ENCODE assay signal across 13 cellular contexts in genomic region chr10:87622290-87623004, GRCh38. TPM values are rescaled to one million over a fixed set of nuclear protein-coding genes. Genes with fewer than 3 reads are reported as not detected.
DNase-seq lines count a peak whose midpoint lies in the region; ATAC-seq and TF ChIP-seq lines count a peak whose summit lies in the region.
"Had no signal": no experiment of that assay in that cellular context is flagged by ENCODE, and none has a peak within 500 bp of the region (broad histone marks: within the 10 kb centered on the region; RNA-seq: fewer than 3 reads in every experiment).

No MANE protein-coding gene starts in this region.

- no peak overlapping the region for H3K27ac Mint-ChIP-seq in activated T-helper 2 cell treated with anti-CD3 and anti-CD28 coated beads, Interferon-gamma antibody, Interleukin-2, Interleukin-4, amounts not matched to agents 10 μg/mL and 5 μg/mL and 100 μg/mL, durations not matched to agents 14 hours and 24 hours and 36 hours

- no peaks in the 10 kb centered on the region for H3K9me3 Mint-ChIP-seq in activated T-helper 2 cell treated with anti-CD3 and anti-CD28 coated beads, Interferon-gamma antibody, Interleukin-2, Interleukin-4, amounts not matched to agents 10 μg/mL and 5 μg/mL and 100 μg/mL, durations not matched to agents 14 hours and 24 hours and 36 hours

- peak; percentile 9 for TF ChIP-seq CTCF in epithelial cell of proximal tubule (conservative IDR thresholded peaks at IDR 0.05; ENCODE audit: low read depth, low read length)

- no peak overlapping the region for H3K4me3 Mint-ChIP-seq in activated T-helper 2 cell treated with anti-CD3 and anti-CD28 coated beads, Interferon-gamma antibody, Interleukin-2, Interleukin-4, amounts not matched to agents 10 μg/mL and 5 μg/mL and 100 μg/mL, durations not matched to agents 14 hours and 24 hours and 36 hours (ENCODE audit: low read depth)

- no peak overlapping the region for H3K4me3 ChIP-seq in epithelial cell of proximal tubule (ENCODE audit: low read depth, low read length)
- H3K4me3 ChIP-seq: BLaER1 had no signal

- H3K4me1 Mint-ChIP-seq in activated T-helper 2 cell treated with anti-CD3 and anti-CD28 coated beads, Interferon-gamma antibody, Interleukin-2, Interleukin-4, amounts not matched to agents 10 μg/mL and 5 μg/mL and 100 μg/mL, durations not matched to agents 14 hours and 24 hours and 36 hours (ENCODE audit: low read depth) = no peaks in the 10 kb centered on the region

- intact Hi-C loops in Right ventricle myocardium inferior (cut with DNase I) = no loop called here
- intact Hi-C loops in activated T-helper 2 cell treated with anti-CD3 and anti-CD28 coated beads, Interferon-gamma antibody, Interleukin-2, Interleukin-4, amounts not matched to agents 10 μg/mL and 5 μg/mL and 100 μg/mL, durations not matched to agents 14 hours and 24 hours and 36 hours (cut with micrococcal nuclease) = no loop called here

- ATAC-seq in GM19468 (IDR thresholded peaks at IDR 0.05; ENCODE audit: extremely low read depth, unreplicated experiment) = peak; percentile 49
- ATAC-seq in HG03442 (IDR thresholded peaks at IDR 0.05; ENCODE audit: unreplicated experiment) = peak; percentile 55
- no peak for ATAC-seq in Right ventricle myocardium inferior

- DNase-seq in ELF-1 (ENCODE audit: low read depth, low spot score) (peak; percentile 41), epithelial cell of proximal tubule (ENCODE audit: low read depth) (no peak), Right ventricle myocardium inferior (ENCODE audit: missing footprints) (no peak)
- DNase-seq in activated T-helper 2 cell treated with anti-CD3 and anti-CD28 coated beads, Interferon-gamma antibody, Interleukin-2, Interleukin-4, amounts not matched to agents 10 μg/mL and 5 μg/mL and 100 μg/mL, durations not matched to agents 14 hours and 24 hours and 36 hours (ENCODE audit: low spot score) = no peak
- no peak for DNase-seq in activated CD8-positive, alpha-beta memory T cell treated with anti-CD3 and anti-CD28 coated beads, Interleukin-2, amount 50 U/mL, for 4 hours
- no peak for DNase-seq in activated CD4-positive, alpha-beta T cell treated with anti-CD3 and anti-CD28 coated beads, Interleukin-2, amount 50 U/mL, for 4 hours
- DNase-seq: activated naive CD4-positive, alpha-beta T cell treated with Interleukin-2 at 50 U/mL for 16 hours; hypothalamus; NCI-H526; substantia nigra had no signal

- H3K36me3 Mint-ChIP-seq in activated T-helper 2 cell treated with anti-CD3 and anti-CD28 coated beads, Interferon-gamma antibody, Interleukin-2, Interleukin-4, amounts not matched to agents 10 μg/mL and 5 μg/mL and 100 μg/mL, durations not matched to agents 14 hours and 24 hours and 36 hours (ENCODE audit: low read depth) = no peaks in the 10 kb centered on the region

- H3K27me3 Mint-ChIP-seq in activated T-helper 2 cell treated with anti-CD3 and anti-CD28 coated beads, Interferon-gamma antibody, Interleukin-2, Interleukin-4, amounts not matched to agents 10 μg/mL and 5 μg/mL and 100 μg/mL, durations not matched to agents 14 hours and 24 hours and 36 hours (ENCODE audit: low read depth) = peaks cover 21% of the 10 kb centered on the region

RNA-seq across cellular contexts. Expression of gene PAPSS2, which starts 37.2 kb away (rescaled TPM):
- total RNA-seq in epithelial cell of proximal tubule (15.6 and 24.4 TPM in 2 replicates), Right ventricle myocardium inferior (11.1 TPM)
- 0.21 and 0.25 TPM in 2 replicates for total RNA-seq in activated T-helper 2 cell treated with anti-CD3 and anti-CD28 coated beads, Interferon-gamma antibody, Interleukin-2, Interleukin-4, amounts not matched to agents 10 μg/mL and 5 μg/mL and 100 μg/mL, durations not matched to agents 14 hours and 24 hours and 36 hours
